ENCODE assay signal across 8 cellular contexts in the genomic region with DNA sequence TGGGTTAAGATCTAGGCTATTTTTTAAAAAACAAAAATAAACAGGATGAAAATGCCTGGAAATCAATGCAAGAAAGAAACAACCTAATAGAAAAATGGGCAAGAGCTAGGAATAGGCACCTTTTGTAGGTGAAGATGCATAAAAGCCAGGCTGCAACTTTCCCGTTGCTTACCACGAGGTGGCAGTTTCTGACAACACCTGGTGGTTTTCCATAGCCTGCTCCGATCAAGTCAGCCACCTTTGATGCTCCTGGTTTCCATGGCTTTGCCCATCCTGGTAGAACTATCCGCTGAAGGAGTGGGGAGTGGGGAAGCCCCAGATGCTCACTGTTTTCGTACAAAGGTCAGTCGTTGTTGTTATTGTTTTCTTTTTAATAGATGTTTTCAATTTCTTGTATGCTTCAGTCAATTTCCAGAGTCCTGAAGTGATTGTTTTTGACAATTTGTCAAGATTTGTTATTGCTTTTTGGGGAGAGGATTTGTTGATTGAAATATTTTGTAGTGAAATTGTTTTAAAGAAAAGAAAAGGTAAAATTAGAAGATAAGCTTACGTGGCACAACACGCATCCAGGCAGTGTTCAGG. TPM values are rescaled to one million over a fixed set of nuclear protein-coding genes. Genes with fewer than 3 reads are reported as not detected.
DNase-seq lines count a peak whose midpoint lies in the region; ATAC-seq and TF ChIP-seq lines count a peak whose summit lies in the region.

No MANE protein-coding gene starts in this region.

- DNase-seq in COR-L47 (lab: John Stamatoyannopoulos, UW) (peak; percentile 56), RPMI8226 (peak; percentile 52), iPS-NIHi11 (ENCODE audit: low spot score) (peak; percentile 85)
- peak; percentile 51 for DNase-seq in Jurkat, Clone E6-1 (ENCODE audit: low read depth, low spot score)

- no peak for ATAC-seq in GM18505 (IDR thresholded peaks at IDR 0.05; ENCODE audit: unreplicated experiment)
- no peak for ATAC-seq in GM19467 (IDR thresholded peaks at IDR 0.05; ENCODE audit: unreplicated experiment)
- ATAC-seq in GM21528 (IDR thresholded peaks at IDR 0.05; ENCODE audit: low FRiP score, unreplicated experiment), result no peak
- no peak for ATAC-seq in GM21381 (IDR thresholded peaks at IDR 0.05; ENCODE audit: unreplicated experiment)

- H3K4me3 ChIP-seq in Jurkat, Clone E6-1 (ENCODE audit: low read length), result no peak overlapping the region

- no peak for TF ChIP-seq POLR2A in GM18505 (IDR thresholded peaks at IDR 0.05; ENCODE audit: borderline replicate concordance, extremely low read depth, insufficient read depth, insufficient read length)

RNA-seq across cellular contexts. Expression of a gene that starts 24.1 kb away (rescaled TPM):
- polyA plus RNA-seq in Jurkat, Clone E6-1 (2012; ENCODE audit: insufficient read depth, insufficient read length), result 160 TPM

RNA-seq across cellular contexts. Expression of a gene that starts 32.1 kb away (rescaled TPM):
- polyA plus RNA-seq in Jurkat, Clone E6-1 (2012; ENCODE audit: insufficient read depth, insufficient read length), result not detected

RNA-seq across cellular contexts. Expression of a gene that starts 32.3 kb away (rescaled TPM):
- not detected for polyA plus RNA-seq in Jurkat, Clone E6-1 (2012; ENCODE audit: insufficient read depth, insufficient read length)

RNA-seq across cellular contexts. Expression of a gene that starts 33.2 kb away (rescaled TPM):
- polyA plus RNA-seq in Jurkat, Clone E6-1 (2012; ENCODE audit: insufficient read depth, insufficient read length), result not detected
